In the genomic region with DNA sequence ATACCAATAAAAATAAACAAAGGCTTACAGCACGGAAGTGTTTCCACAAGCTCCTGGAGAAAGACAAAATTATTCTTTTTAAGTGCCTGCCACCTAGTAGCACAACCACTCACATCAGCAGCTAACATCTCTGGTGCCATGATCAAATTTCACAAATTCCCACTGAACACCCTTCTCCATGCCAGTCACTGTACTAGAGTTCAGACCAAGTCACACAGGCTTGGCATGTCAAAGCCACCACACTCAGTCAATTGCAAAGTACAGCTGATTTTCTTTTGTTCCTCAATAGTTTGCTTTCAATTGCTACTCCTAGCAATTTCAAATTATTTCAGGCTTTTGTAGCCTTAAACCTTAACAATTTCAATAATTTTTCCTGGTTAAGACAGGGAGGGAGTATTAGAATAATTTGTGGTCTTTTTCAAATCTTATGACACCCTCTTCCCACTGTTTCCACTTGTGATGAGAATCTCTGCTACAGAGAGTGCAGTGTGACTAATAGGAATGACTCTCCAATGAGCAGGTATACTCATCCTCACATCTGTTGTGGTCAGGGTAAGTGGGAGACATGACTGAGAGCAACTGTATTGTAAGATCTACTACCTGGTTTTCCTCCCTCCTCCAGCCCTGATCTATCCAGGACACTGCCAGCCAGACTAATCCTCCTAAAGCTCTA, we compare ENCODE assay signal across 10 cellular contexts. TPM values are rescaled to one million over a fixed set of nuclear protein-coding genes. Genes with fewer than 3 reads are reported as not detected.
DNase-seq lines count a peak whose midpoint lies in the region; ATAC-seq and TF ChIP-seq lines count a peak whose summit lies in the region.
"Had no signal": no experiment of that assay in that cellular context is flagged by ENCODE, and none has a peak within 500 bp of the region (broad histone marks: within the 10 kb centered on the region; RNA-seq: fewer than 3 reads in every experiment).

No MANE protein-coding gene starts in this region.

- in situ Hi-C loops in gastrocnemius medialis (cut with MboI; ENCODE audit: low sequenced_read_pairs in 4 of 4): loop anchor here in 2 of 4 donors (25.0 kb wide), 2 partner anchors 99 to 824 kb away; a partner anchor contains a TSS

- POLR2A ChIA-PET in CD4-positive, alpha-beta T cell (lab: Charles Lee): interaction anchor here (1.1 to 1.2 kb wide), 2 partner anchors 12 to 151 kb away, joined by 3 read pairs; no protein-coding TSS in a partner anchor
- POLR2A ChIA-PET in HEK293 (lab: Yijun Ruan, JAX): no interaction called here
- POLR2A ChIA-PET in WTC11 (lab: Charles Lee): no interaction called here

- peaks cover 29% of the 10 kb centered on the region for H3K4me1 Mint-ChIP-seq in CD4-positive, alpha-beta T cell (ENCODE audit: low read depth)
- H3K4me1 Mint-ChIP-seq in WTC11: peaks cover 13% of the 10 kb centered on the region

- peaks cover 10% of the 10 kb centered on the region; the same call in 1 of the 2 replicates for H3K4me1 ChIP-seq in HEK293 (ENCODE audit: control insufficient read depth, insufficient read depth, low read length)
- H3K4me1 ChIP-seq in lower lobe of right lung: peaks cover 12% of the 10 kb centered on the region
- H3K4me1 ChIP-seq in gastrocnemius medialis: no peaks in the 10 kb centered on the region

- ATAC-seq in CD4-positive, alpha-beta T cell (ENCODE audit: poor library complexity): no peak
- ATAC-seq in WTC11: no peak
- ATAC-seq in lower lobe of right lung: peak; percentile 74 to 82
- ATAC-seq in gastrocnemius medialis: no peak
- no peak for ATAC-seq in GM21786 (IDR thresholded peaks at IDR 0.05; ENCODE audit: unreplicated experiment)

- H3K36me3 ChIP-seq in HEK293 (ENCODE audit: control insufficient read depth in 2 of 2, insufficient read depth in 1 of 2, low read length in 2 of 2) (peaks cover 26 to 56% of the 10 kb centered on the region in 2 experiments), lower lobe of right lung (peaks cover 67% of the 10 kb centered on the region), gastrocnemius medialis (peaks cover 0 to 22% of the 10 kb centered on the region in 2 donors)

- no peak overlapping the region for H3K4me3 Mint-ChIP-seq in CD4-positive, alpha-beta T cell
- H3K4me3 Mint-ChIP-seq in WTC11: no peak overlapping the region

- no peaks in the 10 kb centered on the region for H3K27me3 ChIP-seq in CD4-positive, alpha-beta T cell (ENCODE audit: control insufficient read depth, insufficient read depth, low read length)
- no peaks in the 10 kb centered on the region for H3K27me3 ChIP-seq in lower lobe of right lung (ENCODE audit: low read depth)
- H3K27me3 ChIP-seq in gastrocnemius medialis: no peaks in the 10 kb centered on the region

- TF ChIP-seq CTCF in CD4-positive, alpha-beta T cell (IDR thresholded peaks at IDR 0.05): no peak
- TF ChIP-seq CTCF in HEK293 (tag by site-specific recombination; IDR thresholded peaks at IDR 0.05): no peak
- TF ChIP-seq CTCF in WTC11 (IDR thresholded peaks at IDR 0.05): no peak
- TF ChIP-seq CTCF in lower lobe of right lung (IDR thresholded peaks at IDR 0.05): no peak
- no peak for TF ChIP-seq CTCF in gastrocnemius medialis (IDR thresholded peaks at IDR 0.05 in 4 of 5, conservative IDR thresholded peaks at IDR 0.05 in 1 of 5)

- no peak overlapping the region for H3K27ac ChIP-seq in CD4-positive, alpha-beta T cell (ENCODE audit: low read depth, low read length)
- no peak overlapping the region for H3K27ac ChIP-seq in HEK293 (ENCODE audit: extremely low read depth, low read depth, low read length)
- peak overlapping the region; percentile 42 for H3K27ac ChIP-seq in lower lobe of right lung
- no peak overlapping the region for H3K27ac ChIP-seq in gastrocnemius medialis

- intact Hi-C loops in CD4-positive, alpha-beta T cell (cut with DNase I, micrococcal nuclease): no loop called here
- intact Hi-C loops in lower lobe of right lung (cut with DNase I): no loop called here
- intact Hi-C loops in gastrocnemius medialis (cut with DNase I; ENCODE audit: low total_unique reads): no loop called here

- peaks cover 83% of the 10 kb centered on the region for H3K36me3 Mint-ChIP-seq in CD4-positive, alpha-beta T cell (ENCODE audit: low read depth)
- H3K36me3 Mint-ChIP-seq in WTC11: peaks cover 28% of the 10 kb centered on the region

- CTCF ChIA-PET in CD4-positive, alpha-beta T cell (lab: Charles Lee): interaction anchor here (1.2 kb wide), 1 partner anchor 178 kb away, joined by 3 read pairs; no protein-coding TSS in a partner anchor
- CTCF ChIA-PET in HEK293 (lab: Yijun Ruan, JAX): interaction anchor here (0.5 to 1.6 kb wide), 5 partner anchors 8 to 153 kb away, joined by 3 to 6 read pairs (median 4); no protein-coding TSS in a partner anchor
- CTCF ChIA-PET in WTC11 (lab: Charles Lee): interaction anchor here (2.2 kb wide), 1 partner anchor 154 kb away, joined by 6 read pairs; no protein-coding TSS in a partner anchor

- H3K4me3 ChIP-seq in HEK293 (ENCODE audit: low read depth, low read length): no peak overlapping the region
- no peak overlapping the region for H3K4me3 ChIP-seq in lower lobe of right lung
- no peak overlapping the region for H3K4me3 ChIP-seq in gastrocnemius medialis
- H3K4me3 ChIP-seq: skin epidermis had no signal

- no peaks in the 10 kb centered on the region for H3K9me3 ChIP-seq in CD4-positive, alpha-beta T cell (ENCODE audit: control insufficient read depth, low read length)
- no peaks in the 10 kb centered on the region for H3K9me3 ChIP-seq in HEK293 (ENCODE audit: control insufficient read depth, insufficient read depth, low read depth, low read length)
- no peaks in the 10 kb centered on the region for H3K9me3 ChIP-seq in lower lobe of right lung
- H3K9me3 ChIP-seq in gastrocnemius medialis: no peaks in the 10 kb centered on the region

- no peak for TF ChIP-seq POLR2A in gastrocnemius medialis (IDR thresholded peaks at IDR 0.05)

- peak overlapping the region; percentile 67 for H3K27ac Mint-ChIP-seq in CD4-positive, alpha-beta T cell
- peak overlapping the region; percentile 12; the same call in 1 of the 2 replicates for H3K27ac Mint-ChIP-seq in WTC11

- H3K27me3 Mint-ChIP-seq in CD4-positive, alpha-beta T cell: no peaks in the 10 kb centered on the region
- H3K27me3 Mint-ChIP-seq in WTC11 (ENCODE audit: low read depth): no peaks in the 10 kb centered on the region

- no peak for DNase-seq in CD4-positive, alpha-beta T cell
- DNase-seq in WTC11 (ENCODE audit: low spot score): no peak
- DNase-seq in lower lobe of right lung: no peak
- no peak for DNase-seq in amygdala (lab: John Stamatoyannopoulos, UW)
- no peak for DNase-seq in gastrocnemius medialis
- no peak for DNase-seq in retina
- DNase-seq: NCI-H1092 had no signal

- H3K9me3 Mint-ChIP-seq in CD4-positive, alpha-beta T cell: no peaks in the 10 kb centered on the region
- no peaks in the 10 kb centered on the region for H3K9me3 Mint-ChIP-seq in WTC11

TF ChIP-seq in HEK293, 187 proteins besides CTCF, POLR2A, EP300 and RAD21 (continues in another document):
- TF ChIP-seq OSR2 (tag by site-specific recombination; IDR thresholded peaks at IDR 0.05): peak; percentile 74; the same call in 1 of the 2 replicates
- TF ChIP-seq, protein P1, sequence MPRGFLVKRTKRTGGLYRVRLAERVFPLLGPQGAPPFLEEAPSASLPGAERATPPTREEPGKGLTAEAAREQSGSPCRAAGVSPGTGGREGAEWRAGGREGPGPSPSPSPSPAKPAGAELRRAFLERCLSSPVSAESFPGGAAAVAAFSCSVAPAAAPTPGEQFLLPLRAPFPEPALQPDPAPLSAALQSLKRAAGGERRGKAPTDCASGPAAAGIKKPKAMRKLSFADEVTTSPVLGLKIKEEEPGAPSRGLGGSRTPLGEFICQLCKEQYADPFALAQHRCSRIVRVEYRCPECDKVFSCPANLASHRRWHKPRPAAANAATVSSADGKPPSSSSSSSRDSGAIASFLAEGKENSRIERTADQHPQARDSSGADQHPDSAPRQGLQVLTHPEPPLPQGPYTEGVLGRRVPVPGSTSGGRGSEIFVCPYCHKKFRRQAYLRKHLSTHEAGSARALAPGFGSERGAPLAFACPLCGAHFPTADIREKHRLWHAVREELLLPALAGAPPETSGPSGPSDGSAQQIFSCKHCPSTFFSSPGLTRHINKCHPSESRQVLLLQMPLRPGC (tag by site-specific recombination; IDR thresholded peaks at IDR 0.05): no peak

TF ChIP-seq in WTC11, 78 proteins besides CTCF, POLR2A, EP300 and RAD21 (continues in another document):
- TF ChIP-seq JAZF1 (CRISPR knock-in tag; IDR thresholded peaks at IDR 0.05) (no peak), SMAD3 (CRISPR knock-in tag; IDR thresholded peaks at IDR 0.05; ENCODE audit: borderline replicate concordance) (no peak), EMX1 (CRISPR knock-in tag; IDR thresholded peaks at IDR 0.05) (no peak), ELF4 (CRISPR knock-in tag; IDR thresholded peaks at IDR 0.05; ENCODE audit: low read depth) (no peak), GABPB1 (CRISPR knock-in tag; IDR thresholded peaks at IDR 0.05) (no peak), FOXJ3 (CRISPR knock-in tag; IDR thresholded peaks at IDR 0.05; ENCODE audit: borderline replicate concordance) (no peak)
- TF ChIP-seq, protein P2, sequence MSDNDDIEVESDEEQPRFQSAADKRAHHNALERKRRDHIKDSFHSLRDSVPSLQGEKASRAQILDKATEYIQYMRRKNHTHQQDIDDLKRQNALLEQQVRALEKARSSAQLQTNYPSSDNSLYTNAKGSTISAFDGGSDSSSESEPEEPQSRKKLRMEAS (CRISPR knock-in tag; IDR thresholded peaks at IDR 0.05): no peak
- TF ChIP-seq, protein P3, sequence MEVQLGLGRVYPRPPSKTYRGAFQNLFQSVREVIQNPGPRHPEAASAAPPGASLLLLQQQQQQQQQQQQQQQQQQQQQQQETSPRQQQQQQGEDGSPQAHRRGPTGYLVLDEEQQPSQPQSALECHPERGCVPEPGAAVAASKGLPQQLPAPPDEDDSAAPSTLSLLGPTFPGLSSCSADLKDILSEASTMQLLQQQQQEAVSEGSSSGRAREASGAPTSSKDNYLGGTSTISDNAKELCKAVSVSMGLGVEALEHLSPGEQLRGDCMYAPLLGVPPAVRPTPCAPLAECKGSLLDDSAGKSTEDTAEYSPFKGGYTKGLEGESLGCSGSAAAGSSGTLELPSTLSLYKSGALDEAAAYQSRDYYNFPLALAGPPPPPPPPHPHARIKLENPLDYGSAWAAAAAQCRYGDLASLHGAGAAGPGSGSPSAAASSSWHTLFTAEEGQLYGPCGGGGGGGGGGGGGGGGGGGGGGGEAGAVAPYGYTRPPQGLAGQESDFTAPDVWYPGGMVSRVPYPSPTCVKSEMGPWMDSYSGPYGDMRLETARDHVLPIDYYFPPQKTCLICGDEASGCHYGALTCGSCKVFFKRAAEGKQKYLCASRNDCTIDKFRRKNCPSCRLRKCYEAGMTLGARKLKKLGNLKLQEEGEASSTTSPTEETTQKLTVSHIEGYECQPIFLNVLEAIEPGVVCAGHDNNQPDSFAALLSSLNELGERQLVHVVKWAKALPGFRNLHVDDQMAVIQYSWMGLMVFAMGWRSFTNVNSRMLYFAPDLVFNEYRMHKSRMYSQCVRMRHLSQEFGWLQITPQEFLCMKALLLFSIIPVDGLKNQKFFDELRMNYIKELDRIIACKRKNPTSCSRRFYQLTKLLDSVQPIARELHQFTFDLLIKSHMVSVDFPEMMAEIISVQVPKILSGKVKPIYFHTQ (CRISPR knock-in tag; IDR thresholded peaks at IDR 0.05): no peak

RNA-seq across cellular contexts. Expression of a gene that starts 46.2 kb away (rescaled TPM):
- total RNA-seq in CD4-positive, alpha-beta T cell: 10 to 100 TPM; 83.7 to 94.4 TPM
- total RNA-seq in WTC11 (2021): 74.9 to 76.8 TPM (median 75.7 TPM) in 3 replicates
- total RNA-seq in lower lobe of right lung: 221 TPM
- total RNA-seq in gastrocnemius medialis: 10 to 100 TPM in 2 of 4 donors, 1 to 10 TPM in 2; 6.7 to 20.8 (median 9.7) TPM

Comparison
In these comparisons a context has a peak if more than half of its experiments do, and no peak if none do; other contexts are left out.
1. ATAC-seq: peak in lower lobe of right lung (2 of 2); none in CD4-positive, alpha-beta T cell (single experiment), WTC11 (single experiment), gastrocnemius medialis (0 of 2) and GM21786 (single experiment).